In the genomic region with DNA sequence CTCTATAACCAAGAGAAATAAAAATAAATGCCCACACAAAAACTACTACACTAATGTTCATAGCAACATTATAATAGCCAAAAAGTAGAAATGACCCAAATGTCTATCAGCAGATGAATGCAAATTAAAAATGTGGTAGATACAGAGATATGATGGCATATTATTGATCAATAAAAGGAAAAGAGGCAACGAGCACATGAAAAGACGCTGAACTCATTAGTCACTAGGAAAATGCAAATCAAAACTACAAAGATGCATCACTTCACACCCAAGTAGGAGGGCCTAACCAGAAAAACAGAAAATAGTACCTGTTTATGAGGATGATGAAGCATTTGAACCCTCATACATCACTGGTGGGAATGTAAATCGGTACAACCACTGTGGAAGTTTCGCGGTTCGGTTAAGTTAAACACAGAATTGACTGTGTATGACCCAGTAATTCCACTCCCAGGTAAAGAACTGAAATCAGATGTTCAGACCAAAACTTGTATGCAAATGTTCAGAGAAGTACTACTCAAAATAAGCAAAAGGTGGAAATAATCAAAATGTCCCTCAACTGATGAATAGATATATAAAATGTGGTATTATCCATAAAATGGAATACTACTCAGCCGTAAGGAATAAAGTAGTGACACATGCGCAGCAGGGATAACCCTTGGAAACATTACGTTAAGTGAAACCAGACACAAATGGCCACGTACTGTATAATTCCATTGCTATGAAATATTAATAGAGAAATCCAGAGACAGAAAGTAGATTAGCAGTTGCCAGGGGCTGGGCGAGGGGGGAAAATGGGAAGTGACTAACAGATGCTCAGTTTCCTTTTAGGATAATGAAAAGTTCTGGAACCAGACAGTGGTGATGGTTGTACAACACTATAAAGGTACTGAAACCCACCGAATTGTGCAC, we compare ENCODE assay signal across 1 cellular context.
TF ChIP-seq lines count a peak whose summit lies in the region.

No MANE protein-coding gene starts in this region.

TF ChIP-seq in GM12878, 131 proteins besides CTCF, POLR2A, EP300 and RAD21 (continued from another document and continues in another):
- TF ChIP-seq, protein P1, sequence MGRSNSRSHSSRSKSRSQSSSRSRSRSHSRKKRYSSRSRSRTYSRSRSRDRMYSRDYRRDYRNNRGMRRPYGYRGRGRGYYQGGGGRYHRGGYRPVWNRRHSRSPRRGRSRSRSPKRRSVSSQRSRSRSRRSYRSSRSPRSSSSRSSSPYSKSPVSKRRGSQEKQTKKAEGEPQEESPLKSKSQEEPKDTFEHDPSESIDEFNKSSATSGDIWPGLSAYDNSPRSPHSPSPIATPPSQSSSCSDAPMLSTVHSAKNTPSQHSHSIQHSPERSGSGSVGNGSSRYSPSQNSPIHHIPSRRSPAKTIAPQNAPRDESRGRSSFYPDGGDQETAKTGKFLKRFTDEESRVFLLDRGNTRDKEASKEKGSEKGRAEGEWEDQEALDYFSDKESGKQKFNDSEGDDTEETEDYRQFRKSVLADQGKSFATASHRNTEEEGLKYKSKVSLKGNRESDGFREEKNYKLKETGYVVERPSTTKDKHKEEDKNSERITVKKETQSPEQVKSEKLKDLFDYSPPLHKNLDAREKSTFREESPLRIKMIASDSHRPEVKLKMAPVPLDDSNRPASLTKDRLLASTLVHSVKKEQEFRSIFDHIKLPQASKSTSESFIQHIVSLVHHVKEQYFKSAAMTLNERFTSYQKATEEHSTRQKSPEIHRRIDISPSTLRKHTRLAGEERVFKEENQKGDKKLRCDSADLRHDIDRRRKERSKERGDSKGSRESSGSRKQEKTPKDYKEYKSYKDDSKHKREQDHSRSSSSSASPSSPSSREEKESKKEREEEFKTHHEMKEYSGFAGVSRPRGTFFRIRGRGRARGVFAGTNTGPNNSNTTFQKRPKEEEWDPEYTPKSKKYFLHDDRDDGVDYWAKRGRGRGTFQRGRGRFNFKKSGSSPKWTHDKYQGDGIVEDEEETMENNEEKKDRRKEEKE (IDR thresholded peaks at IDR 0.05), result no peak
- TF ChIP-seq EGR1 (IDR thresholded peaks at IDR 0.05; ENCODE audit: borderline replicate concordance in 1 of 2, low read depth in 2 of 2, low read length in 2 of 2) (no peak), SUPT20H (IDR thresholded peaks at IDR 0.05; ENCODE audit: borderline replicate concordance, control insufficient read depth, low read depth, low read length) (no peak), SREBF2 (IDR thresholded peaks at IDR 0.05; ENCODE audit: low read length) (no peak), KLF5 (IDR thresholded peaks at IDR 0.05; ENCODE audit: partially characterized antibody) (no peak), MYB (IDR thresholded peaks at IDR 0.05; ENCODE audit: borderline replicate concordance, low read depth, low read length) (no peak), TCF3 (IDR thresholded peaks at IDR 0.05; ENCODE audit: borderline replicate concordance, insufficient read depth, low read depth, low read length) (0 out of 2 replicates have a peak, but pooled peaks have one; percentile 18), ZSCAN29 (IDR thresholded peaks at IDR 0.05) (no peak), SMAD5 (IDR thresholded peaks at IDR 0.05; ENCODE audit: low read depth) (no peak), RB1 (IDR thresholded peaks at IDR 0.05; ENCODE audit: borderline replicate concordance) (no peak), SUZ12 (IDR thresholded peaks at IDR 0.05; ENCODE audit: unreplicated experiment) (no peak), NR2F1 (conservative IDR thresholded peaks at IDR 0.05) (0 out of 2 replicates have a peak, but pooled peaks have one; percentile 47), TCF7 (IDR thresholded peaks at IDR 0.05; ENCODE audit: borderline replicate concordance) (peak; percentile 13; the same call in 1 of the 2 replicates), IKZF1 (conservative IDR thresholded peaks at IDR 0.05) (peak; percentile 90), NR2C1 (IDR thresholded peaks at IDR 0.05) (no peak), IKZF2 (IDR thresholded peaks at IDR 0.05) (peak; percentile 88 to 94), SIX5 (IDR thresholded peaks at IDR 0.05; ENCODE audit: low read depth, low read length, severe bottlenecking) (no peak), ZNF274 (IDR thresholded peaks at IDR 0.05; ENCODE audit: insufficient read depth, insufficient read length) (no peak), LARP7 (IDR thresholded peaks at IDR 0.05) (no peak), SRF (IDR thresholded peaks at IDR 0.05; ENCODE audit: low read depth in 2 of 2, low read length in 2 of 2) (no peak)
- TF ChIP-seq, protein P2, sequence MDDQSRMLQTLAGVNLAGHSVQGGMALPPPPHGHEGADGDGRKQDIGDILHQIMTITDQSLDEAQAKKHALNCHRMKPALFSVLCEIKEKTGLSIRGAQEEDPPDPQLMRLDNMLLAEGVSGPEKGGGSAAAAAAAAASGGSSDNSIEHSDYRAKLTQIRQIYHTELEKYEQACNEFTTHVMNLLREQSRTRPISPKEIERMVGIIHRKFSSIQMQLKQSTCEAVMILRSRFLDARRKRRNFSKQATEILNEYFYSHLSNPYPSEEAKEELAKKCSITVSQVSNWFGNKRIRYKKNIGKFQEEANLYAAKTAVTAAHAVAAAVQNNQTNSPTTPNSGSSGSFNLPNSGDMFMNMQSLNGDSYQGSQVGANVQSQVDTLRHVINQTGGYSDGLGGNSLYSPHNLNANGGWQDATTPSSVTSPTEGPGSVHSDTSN (IDR thresholded peaks at IDR 0.05; ENCODE audit: insufficient replicate concordance, low read depth, low read length), result no peak
- TF ChIP-seq, protein P3, sequence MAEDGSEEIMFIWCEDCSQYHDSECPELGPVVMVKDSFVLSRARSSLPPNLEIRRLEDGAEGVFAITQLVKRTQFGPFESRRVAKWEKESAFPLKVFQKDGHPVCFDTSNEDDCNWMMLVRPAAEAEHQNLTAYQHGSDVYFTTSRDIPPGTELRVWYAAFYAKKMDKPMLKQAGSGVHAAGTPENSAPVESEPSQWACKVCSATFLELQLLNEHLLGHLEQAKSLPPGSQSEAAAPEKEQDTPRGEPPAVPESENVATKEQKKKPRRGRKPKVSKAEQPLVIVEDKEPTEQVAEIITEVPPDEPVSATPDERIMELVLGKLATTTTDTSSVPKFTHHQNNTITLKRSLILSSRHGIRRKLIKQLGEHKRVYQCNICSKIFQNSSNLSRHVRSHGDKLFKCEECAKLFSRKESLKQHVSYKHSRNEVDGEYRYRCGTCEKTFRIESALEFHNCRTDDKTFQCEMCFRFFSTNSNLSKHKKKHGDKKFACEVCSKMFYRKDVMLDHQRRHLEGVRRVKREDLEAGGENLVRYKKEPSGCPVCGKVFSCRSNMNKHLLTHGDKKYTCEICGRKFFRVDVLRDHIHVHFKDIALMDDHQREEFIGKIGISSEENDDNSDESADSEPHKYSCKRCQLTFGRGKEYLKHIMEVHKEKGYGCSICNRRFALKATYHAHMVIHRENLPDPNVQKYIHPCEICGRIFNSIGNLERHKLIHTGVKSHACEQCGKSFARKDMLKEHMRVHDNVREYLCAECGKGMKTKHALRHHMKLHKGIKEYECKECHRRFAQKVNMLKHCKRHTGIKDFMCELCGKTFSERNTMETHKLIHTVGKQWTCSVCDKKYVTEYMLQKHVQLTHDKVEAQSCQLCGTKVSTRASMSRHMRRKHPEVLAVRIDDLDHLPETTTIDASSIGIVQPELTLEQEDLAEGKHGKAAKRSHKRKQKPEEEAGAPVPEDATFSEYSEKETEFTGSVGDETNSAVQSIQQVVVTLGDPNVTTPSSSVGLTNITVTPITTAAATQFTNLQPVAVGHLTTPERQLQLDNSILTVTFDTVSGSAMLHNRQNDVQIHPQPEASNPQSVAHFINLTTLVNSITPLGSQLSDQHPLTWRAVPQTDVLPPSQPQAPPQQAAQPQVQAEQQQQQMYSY (CRISPR knock-in tag; IDR thresholded peaks at IDR 0.05), result no peak
- TF ChIP-seq, protein P4, sequence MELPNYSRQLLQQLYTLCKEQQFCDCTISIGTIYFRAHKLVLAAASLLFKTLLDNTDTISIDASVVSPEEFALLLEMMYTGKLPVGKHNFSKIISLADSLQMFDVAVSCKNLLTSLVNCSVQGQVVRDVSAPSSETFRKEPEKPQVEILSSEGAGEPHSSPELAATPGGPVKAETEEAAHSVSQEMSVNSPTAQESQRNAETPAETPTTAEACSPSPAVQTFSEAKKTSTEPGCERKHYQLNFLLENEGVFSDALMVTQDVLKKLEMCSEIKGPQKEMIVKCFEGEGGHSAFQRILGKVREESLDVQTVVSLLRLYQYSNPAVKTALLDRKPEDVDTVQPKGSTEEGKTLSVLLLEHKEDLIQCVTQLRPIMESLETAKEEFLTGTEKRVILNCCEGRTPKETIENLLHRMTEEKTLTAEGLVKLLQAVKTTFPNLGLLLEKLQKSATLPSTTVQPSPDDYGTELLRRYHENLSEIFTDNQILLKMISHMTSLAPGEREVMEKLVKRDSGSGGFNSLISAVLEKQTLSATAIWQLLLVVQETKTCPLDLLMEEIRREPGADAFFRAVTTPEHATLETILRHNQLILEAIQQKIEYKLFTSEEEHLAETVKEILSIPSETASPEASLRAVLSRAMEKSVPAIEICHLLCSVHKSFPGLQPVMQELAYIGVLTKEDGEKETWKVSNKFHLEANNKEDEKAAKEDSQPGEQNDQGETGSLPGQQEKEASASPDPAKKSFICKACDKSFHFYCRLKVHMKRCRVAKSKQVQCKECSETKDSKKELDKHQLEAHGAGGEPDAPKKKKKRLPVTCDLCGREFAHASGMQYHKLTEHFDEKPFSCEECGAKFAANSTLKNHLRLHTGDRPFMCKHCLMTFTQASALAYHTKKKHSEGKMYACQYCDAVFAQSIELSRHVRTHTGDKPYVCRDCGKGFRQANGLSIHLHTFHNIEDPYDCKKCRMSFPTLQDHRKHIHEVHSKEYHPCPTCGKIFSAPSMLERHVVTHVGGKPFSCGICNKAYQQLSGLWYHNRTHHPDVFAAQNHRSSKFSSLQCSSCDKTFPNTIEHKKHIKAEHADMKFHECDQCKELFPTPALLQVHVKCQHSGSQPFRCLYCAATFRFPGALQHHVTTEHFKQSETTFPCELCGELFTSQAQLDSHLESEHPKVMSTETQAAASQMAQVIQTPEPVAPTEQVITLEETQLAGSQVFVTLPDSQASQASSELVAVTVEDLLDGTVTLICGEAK (IDR thresholded peaks at IDR 0.05; ENCODE audit: borderline replicate concordance), result no peak
- TF ChIP-seq, protein P5, sequence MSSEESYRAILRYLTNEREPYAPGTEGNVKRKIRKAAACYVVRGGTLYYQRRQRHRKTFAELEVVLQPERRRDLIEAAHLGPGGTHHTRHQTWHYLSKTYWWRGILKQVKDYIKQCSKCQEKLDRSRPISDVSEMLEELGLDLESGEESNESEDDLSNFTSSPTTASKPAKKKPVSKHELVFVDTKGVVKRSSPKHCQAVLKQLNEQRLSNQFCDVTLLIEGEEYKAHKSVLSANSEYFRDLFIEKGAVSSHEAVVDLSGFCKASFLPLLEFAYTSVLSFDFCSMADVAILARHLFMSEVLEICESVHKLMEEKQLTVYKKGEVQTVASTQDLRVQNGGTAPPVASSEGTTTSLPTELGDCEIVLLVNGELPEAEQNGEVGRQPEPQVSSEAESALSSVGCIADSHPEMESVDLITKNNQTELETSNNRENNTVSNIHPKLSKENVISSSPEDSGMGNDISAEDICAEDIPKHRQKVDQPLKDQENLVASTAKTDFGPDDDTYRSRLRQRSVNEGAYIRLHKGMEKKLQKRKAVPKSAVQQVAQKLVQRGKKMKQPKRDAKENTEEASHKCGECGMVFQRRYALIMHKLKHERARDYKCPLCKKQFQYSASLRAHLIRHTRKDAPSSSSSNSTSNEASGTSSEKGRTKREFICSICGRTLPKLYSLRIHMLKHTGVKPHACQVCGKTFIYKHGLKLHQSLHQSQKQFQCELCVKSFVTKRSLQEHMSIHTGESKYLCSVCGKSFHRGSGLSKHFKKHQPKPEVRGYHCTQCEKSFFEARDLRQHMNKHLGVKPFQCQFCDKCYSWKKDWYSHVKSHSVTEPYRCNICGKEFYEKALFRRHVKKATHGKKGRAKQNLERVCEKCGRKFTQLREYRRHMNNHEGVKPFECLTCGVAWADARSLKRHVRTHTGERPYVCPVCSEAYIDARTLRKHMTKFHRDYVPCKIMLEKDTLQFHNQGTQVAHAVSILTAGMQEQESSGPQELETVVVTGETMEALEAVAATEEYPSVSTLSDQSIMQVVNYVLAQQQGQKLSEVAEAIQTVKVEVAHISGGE (CRISPR knock-in tag; IDR thresholded peaks at IDR 0.05), result no peak
- TF ChIP-seq, protein P6, sequence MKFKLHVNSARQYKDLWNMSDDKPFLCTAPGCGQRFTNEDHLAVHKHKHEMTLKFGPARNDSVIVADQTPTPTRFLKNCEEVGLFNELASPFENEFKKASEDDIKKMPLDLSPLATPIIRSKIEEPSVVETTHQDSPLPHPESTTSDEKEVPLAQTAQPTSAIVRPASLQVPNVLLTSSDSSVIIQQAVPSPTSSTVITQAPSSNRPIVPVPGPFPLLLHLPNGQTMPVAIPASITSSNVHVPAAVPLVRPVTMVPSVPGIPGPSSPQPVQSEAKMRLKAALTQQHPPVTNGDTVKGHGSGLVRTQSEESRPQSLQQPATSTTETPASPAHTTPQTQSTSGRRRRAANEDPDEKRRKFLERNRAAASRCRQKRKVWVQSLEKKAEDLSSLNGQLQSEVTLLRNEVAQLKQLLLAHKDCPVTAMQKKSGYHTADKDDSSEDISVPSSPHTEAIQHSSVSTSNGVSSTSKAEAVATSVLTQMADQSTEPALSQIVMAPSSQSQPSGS (IDR thresholded peaks at IDR 0.05; ENCODE audit: low read length), result peak; percentile 92
- TF ChIP-seq, protein P7, sequence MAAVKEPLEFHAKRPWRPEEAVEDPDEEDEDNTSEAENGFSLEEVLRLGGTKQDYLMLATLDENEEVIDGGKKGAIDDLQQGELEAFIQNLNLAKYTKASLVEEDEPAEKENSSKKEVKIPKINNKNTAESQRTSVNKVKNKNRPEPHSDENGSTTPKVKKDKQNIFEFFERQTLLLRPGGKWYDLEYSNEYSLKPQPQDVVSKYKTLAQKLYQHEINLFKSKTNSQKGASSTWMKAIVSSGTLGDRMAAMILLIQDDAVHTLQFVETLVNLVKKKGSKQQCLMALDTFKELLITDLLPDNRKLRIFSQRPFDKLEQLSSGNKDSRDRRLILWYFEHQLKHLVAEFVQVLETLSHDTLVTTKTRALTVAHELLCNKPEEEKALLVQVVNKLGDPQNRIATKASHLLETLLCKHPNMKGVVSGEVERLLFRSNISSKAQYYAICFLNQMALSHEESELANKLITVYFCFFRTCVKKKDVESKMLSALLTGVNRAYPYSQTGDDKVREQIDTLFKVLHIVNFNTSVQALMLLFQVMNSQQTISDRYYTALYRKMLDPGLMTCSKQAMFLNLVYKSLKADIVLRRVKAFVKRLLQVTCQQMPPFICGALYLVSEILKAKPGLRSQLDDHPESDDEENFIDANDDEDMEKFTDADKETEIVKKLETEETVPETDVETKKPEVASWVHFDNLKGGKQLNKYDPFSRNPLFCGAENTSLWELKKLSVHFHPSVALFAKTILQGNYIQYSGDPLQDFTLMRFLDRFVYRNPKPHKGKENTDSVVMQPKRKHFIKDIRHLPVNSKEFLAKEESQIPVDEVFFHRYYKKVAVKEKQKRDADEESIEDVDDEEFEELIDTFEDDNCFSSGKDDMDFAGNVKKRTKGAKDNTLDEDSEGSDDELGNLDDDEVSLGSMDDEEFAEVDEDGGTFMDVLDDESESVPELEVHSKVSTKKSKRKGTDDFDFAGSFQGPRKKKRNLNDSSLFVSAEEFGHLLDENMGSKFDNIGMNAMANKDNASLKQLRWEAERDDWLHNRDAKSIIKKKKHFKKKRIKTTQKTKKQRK (IDR thresholded peaks at IDR 0.05; ENCODE audit: low read depth, low read length), result no peak
- TF ChIP-seq, protein P8, sequence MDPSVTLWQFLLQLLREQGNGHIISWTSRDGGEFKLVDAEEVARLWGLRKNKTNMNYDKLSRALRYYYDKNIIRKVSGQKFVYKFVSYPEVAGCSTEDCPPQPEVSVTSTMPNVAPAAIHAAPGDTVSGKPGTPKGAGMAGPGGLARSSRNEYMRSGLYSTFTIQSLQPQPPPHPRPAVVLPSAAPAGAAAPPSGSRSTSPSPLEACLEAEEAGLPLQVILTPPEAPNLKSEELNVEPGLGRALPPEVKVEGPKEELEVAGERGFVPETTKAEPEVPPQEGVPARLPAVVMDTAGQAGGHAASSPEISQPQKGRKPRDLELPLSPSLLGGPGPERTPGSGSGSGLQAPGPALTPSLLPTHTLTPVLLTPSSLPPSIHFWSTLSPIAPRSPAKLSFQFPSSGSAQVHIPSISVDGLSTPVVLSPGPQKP (IDR thresholded peaks at IDR 0.05; ENCODE audit: low read depth, low read length), result no peak
